Comparison of ENCODE assay signal across 1 cellular context in genomic region chr2:8684885-8685696, GRCh38.
TF ChIP-seq lines count a peak whose summit lies in the region.

No MANE protein-coding gene starts in this region.

TF ChIP-seq in HepG2, 621 proteins besides CTCF, POLR2A, EP300 and RAD21 (continued from another document and continues in another):
- TF ChIP-seq, protein P1, sequence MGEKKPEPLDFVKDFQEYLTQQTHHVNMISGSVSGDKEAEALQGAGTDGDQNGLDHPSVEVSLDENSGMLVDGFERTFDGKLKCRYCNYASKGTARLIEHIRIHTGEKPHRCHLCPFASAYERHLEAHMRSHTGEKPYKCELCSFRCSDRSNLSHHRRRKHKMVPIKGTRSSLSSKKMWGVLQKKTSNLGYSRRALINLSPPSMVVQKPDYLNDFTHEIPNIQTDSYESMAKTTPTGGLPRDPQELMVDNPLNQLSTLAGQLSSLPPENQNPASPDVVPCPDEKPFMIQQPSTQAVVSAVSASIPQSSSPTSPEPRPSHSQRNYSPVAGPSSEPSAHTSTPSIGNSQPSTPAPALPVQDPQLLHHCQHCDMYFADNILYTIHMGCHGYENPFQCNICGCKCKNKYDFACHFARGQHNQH (CRISPR knock-in tag; IDR thresholded peaks at IDR 0.05), result 0 out of 2 replicates have a peak, but pooled peaks have one; percentile 45
- TF ChIP-seq TOPORS (CRISPR knock-in tag; IDR thresholded peaks at IDR 0.05) (peak; percentile 59; the same call in 1 of the 2 replicates), ZFP1 (CRISPR knock-in tag; IDR thresholded peaks at IDR 0.05) (no peak), ZNF670 (CRISPR knock-in tag; IDR thresholded peaks at IDR 0.05; ENCODE audit: borderline replicate concordance) (peak; percentile 93), TCF7 (IDR thresholded peaks at IDR 0.05; ENCODE audit: low read depth) (no peak), ZNF512B (CRISPR knock-in tag; IDR thresholded peaks at IDR 0.05; ENCODE audit: borderline replicate concordance) (peak; percentile 93; the same call in 1 of the 2 replicates), SMC3 (IDR thresholded peaks at IDR 0.05; ENCODE audit: low read length) (no peak; the same call in 1 of the 2 replicates), RARG (CRISPR knock-in tag; IDR thresholded peaks at IDR 0.05; ENCODE audit: low read depth) (no peak), KLF13 (CRISPR knock-in tag; IDR thresholded peaks at IDR 0.05) (peak; percentile 67; the same call in 1 of the 2 replicates), SP140L (CRISPR knock-in tag; IDR thresholded peaks at IDR 0.05; ENCODE audit: borderline replicate concordance) (no peak), FOXK1 (CRISPR knock-in tag; IDR thresholded peaks at IDR 0.05; ENCODE audit: borderline replicate concordance, low read depth) (peak; percentile 34; the same call in 1 of the 2 replicates), BHLHE40 (IDR thresholded peaks at IDR 0.05; ENCODE audit: low read length) (peak; percentile 51; the same call in 1 of the 2 replicates), ZNF367 (CRISPR knock-in tag; IDR thresholded peaks at IDR 0.05; ENCODE audit: borderline replicate concordance) (peak; percentile 54; the same call in 1 of the 2 replicates), ZFP82 (CRISPR knock-in tag; IDR thresholded peaks at IDR 0.05; ENCODE audit: borderline replicate concordance) (peak; percentile 76; the same call in 1 of the 2 replicates), NR2C2 (CRISPR knock-in tag; IDR thresholded peaks at IDR 0.05; ENCODE audit: borderline replicate concordance) (0 out of 2 replicates have a peak, but pooled peaks have one; percentile 18), FOXJ3 (CRISPR knock-in tag; IDR thresholded peaks at IDR 0.05; ENCODE audit: borderline replicate concordance) (no peak), PHF8 (CRISPR knock-in tag; IDR thresholded peaks at IDR 0.05) (no peak; the same call in 1 of the 2 replicates), AHR (CRISPR knock-in tag; IDR thresholded peaks at IDR 0.05) (no peak), YEATS4 (CRISPR knock-in tag; IDR thresholded peaks at IDR 0.05; ENCODE audit: borderline replicate concordance) (peak; percentile 71), ZNF12 (CRISPR knock-in tag; IDR thresholded peaks at IDR 0.05) (no peak), ZNF678 (CRISPR knock-in tag; IDR thresholded peaks at IDR 0.05) (0 out of 2 replicates have a peak, but pooled peaks have one; percentile 46), ETV6 (CRISPR knock-in tag; conservative IDR thresholded peaks at IDR 0.05) (no peak), TRAFD1 (CRISPR knock-in tag; IDR thresholded peaks at IDR 0.05; ENCODE audit: borderline replicate concordance) (peak; percentile 48; the same call in 1 of the 2 replicates), CCDC6 (CRISPR knock-in tag; IDR thresholded peaks at IDR 0.05) (peak; percentile 29; the same call in 1 of the 2 replicates), DPF2 (CRISPR knock-in tag; IDR thresholded peaks at IDR 0.05; ENCODE audit: borderline replicate concordance, low read depth) (no peak), TRIM24 (CRISPR knock-in tag; IDR thresholded peaks at IDR 0.05) (no peak), JDP2 (CRISPR knock-in tag; IDR thresholded peaks at IDR 0.05; ENCODE audit: borderline replicate concordance) (no peak; the same call in 1 of the 2 replicates), MAFG (CRISPR knock-in tag; IDR thresholded peaks at IDR 0.05) (no peak), WIZ (CRISPR knock-in tag; IDR thresholded peaks at IDR 0.05) (peak; percentile 82; the same call in 1 of the 2 replicates), SOX13 (IDR thresholded peaks at IDR 0.05) (no peak), SOX13 (CRISPR knock-in tag; conservative IDR thresholded peaks at IDR 0.05 in 1 of 2, IDR thresholded peaks at IDR 0.05 in 1 of 2) (peak in 1 of 2 experiments; percentile 91; a peak in 1 of 4 replicates), RFX1 (IDR thresholded peaks at IDR 0.05) (no peak), NFKB2 (CRISPR knock-in tag; IDR thresholded peaks at IDR 0.05; ENCODE audit: borderline replicate concordance) (peak; percentile 66), ZNF547 (CRISPR knock-in tag; IDR thresholded peaks at IDR 0.05) (0 out of 2 replicates have a peak, but pooled peaks have one; percentile 41), XRCC5 (optimal IDR thresholded peaks at IDR 0.05; ENCODE audit: low read length) (no peak), CENPT (CRISPR knock-in tag; IDR thresholded peaks at IDR 0.05; ENCODE audit: low read depth) (peak; percentile 74), ZNF672 (CRISPR knock-in tag; IDR thresholded peaks at IDR 0.05) (peak; percentile 41; the same call in 1 of the 2 replicates), ARNT2 (CRISPR knock-in tag; IDR thresholded peaks at IDR 0.05; ENCODE audit: low read depth) (peak; percentile 27; the same call in 1 of the 2 replicates), IRF2 (CRISPR knock-in tag; IDR thresholded peaks at IDR 0.05) (peak; percentile 37; the same call in 1 of the 2 replicates), YEATS2 (CRISPR knock-in tag; IDR thresholded peaks at IDR 0.05; ENCODE audit: borderline replicate concordance) (no peak), DBP (CRISPR knock-in tag; IDR thresholded peaks at IDR 0.05; ENCODE audit: not compliant biosample characterization) (no peak), ELF1 (CRISPR knock-in tag; IDR thresholded peaks at IDR 0.05) (peak; percentile 19; the same call in 1 of the 2 replicates), NFYC (CRISPR knock-in tag; IDR thresholded peaks at IDR 0.05) (no peak), CBX1 (IDR thresholded peaks at IDR 0.05; ENCODE audit: low read depth) (peak; percentile 80), ZSCAN31 (CRISPR knock-in tag; IDR thresholded peaks at IDR 0.05; ENCODE audit: low read depth) (peak; percentile 71), ZNF33A (CRISPR knock-in tag; IDR thresholded peaks at IDR 0.05; ENCODE audit: borderline replicate concordance) (peak; percentile 92; the same call in 1 of the 2 replicates), ZNF879 (CRISPR knock-in tag; IDR thresholded peaks at IDR 0.05) (no peak), STAG1 (CRISPR knock-in tag; IDR thresholded peaks at IDR 0.05) (peak; percentile 32; the same call in 1 of the 2 replicates), POGZ (CRISPR knock-in tag; IDR thresholded peaks at IDR 0.05) (no peak; the same call in none of the 2 replicates), NBN (conservative IDR thresholded peaks at IDR 0.05) (no peak), SAFB2 (CRISPR knock-in tag; IDR thresholded peaks at IDR 0.05; ENCODE audit: borderline replicate concordance, low read depth) (peak; percentile 34; the same call in 1 of the 2 replicates)
- TF ChIP-seq, protein P2, sequence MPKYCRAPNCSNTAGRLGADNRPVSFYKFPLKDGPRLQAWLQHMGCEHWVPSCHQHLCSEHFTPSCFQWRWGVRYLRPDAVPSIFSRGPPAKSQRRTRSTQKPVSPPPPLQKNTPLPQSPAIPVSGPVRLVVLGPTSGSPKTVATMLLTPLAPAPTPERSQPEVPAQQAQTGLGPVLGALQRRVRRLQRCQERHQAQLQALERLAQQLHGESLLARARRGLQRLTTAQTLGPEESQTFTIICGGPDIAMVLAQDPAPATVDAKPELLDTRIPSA (CRISPR knock-in tag; IDR thresholded peaks at IDR 0.05; ENCODE audit: borderline replicate concordance), result no peak
- TF ChIP-seq, protein P3, sequence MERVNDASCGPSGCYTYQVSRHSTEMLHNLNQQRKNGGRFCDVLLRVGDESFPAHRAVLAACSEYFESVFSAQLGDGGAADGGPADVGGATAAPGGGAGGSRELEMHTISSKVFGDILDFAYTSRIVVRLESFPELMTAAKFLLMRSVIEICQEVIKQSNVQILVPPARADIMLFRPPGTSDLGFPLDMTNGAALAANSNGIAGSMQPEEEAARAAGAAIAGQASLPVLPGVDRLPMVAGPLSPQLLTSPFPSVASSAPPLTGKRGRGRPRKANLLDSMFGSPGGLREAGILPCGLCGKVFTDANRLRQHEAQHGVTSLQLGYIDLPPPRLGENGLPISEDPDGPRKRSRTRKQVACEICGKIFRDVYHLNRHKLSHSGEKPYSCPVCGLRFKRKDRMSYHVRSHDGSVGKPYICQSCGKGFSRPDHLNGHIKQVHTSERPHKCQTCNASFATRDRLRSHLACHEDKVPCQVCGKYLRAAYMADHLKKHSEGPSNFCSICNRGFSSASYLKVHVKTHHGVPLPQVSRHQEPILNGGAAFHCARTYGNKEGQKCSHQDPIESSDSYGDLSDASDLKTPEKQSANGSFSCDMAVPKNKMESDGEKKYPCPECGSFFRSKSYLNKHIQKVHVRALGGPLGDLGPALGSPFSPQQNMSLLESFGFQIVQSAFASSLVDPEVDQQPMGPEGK (CRISPR knock-in tag; IDR thresholded peaks at IDR 0.05), result peak; percentile 56; the same call in 1 of the 2 replicates
- TF ChIP-seq, protein P4, sequence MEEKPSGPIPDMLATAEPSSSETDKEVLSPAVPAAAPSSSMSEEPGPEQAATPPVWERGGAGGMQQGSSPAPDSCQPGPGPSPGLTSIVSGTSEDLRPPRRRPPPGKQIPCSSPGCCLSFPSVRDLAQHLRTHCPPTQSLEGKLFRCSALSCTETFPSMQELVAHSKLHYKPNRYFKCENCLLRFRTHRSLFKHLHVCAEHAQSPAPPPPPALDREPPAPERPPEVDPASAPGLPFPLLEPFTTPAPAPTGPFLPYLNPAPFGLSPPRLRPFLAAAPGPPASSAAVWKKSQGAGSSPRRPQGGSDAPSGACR (CRISPR knock-in tag; IDR thresholded peaks at IDR 0.05), result 0 out of 2 replicates have a peak, but pooled peaks have one; percentile 43
- TF ChIP-seq, protein P5, sequence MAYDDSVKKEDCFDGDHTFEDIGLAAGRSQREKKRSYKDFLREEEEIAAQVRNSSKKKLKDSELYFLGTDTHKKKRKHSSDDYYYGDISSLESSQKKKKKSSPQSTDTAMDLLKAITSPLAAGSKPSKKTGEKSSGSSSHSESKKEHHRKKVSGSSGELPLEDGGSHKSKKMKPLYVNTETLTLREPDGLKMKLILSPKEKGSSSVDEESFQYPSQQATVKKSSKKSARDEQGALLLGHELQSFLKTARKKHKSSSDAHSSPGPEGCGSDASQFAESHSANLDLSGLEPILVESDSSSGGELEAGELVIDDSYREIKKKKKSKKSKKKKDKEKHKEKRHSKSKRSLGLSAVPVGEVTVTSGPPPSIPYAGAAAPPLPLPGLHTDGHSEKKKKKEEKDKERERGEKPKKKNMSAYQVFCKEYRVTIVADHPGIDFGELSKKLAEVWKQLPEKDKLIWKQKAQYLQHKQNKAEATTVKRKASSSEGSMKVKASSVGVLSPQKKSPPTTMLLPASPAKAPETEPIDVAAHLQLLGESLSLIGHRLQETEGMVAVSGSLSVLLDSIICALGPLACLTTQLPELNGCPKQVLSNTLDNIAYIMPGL (CRISPR knock-in tag; IDR thresholded peaks at IDR 0.05; ENCODE audit: borderline replicate concordance in 1 of 2, low read depth in 1 of 2), result peak in 1 of 2 experiments; percentile 55; a peak in 3 of 4 replicates
- TF ChIP-seq, protein P6, sequence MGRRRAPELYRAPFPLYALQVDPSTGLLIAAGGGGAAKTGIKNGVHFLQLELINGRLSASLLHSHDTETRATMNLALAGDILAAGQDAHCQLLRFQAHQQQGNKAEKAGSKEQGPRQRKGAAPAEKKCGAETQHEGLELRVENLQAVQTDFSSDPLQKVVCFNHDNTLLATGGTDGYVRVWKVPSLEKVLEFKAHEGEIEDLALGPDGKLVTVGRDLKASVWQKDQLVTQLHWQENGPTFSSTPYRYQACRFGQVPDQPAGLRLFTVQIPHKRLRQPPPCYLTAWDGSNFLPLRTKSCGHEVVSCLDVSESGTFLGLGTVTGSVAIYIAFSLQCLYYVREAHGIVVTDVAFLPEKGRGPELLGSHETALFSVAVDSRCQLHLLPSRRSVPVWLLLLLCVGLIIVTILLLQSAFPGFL (CRISPR knock-in tag; IDR thresholded peaks at IDR 0.05), result no peak
